ENCODE assay signal across 18 cellular contexts in the genomic region with DNA sequence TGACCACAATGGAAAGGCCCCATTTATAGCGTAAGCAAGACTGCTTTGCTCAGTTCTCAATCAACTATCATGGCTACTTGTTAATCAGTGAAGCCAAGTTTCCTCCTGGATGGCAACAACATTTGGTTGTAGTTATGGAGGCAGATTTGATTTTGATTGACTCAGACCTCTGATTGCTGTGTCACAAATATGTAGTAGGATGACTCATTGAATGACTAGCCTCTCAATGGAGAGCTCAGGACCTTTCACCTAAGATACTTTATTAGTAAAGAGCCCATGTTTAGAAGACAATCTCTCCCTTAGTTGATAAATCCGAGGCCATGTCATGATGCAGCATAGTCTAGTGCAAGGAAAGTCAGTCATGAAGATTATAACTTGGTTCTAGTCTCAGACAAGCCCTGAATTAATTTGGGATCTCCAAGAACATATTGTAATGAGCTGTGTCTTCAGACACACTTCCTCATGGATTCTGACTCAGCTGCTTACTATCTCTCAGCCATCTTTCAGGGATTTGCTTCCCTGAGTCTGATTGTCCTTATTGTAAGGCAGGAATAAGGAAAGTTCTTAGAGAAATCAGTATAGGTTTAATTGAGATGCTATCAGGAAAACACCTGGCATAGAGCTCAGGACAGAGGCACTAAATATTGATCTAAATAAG.
A peak's percentile ranks its signal among the peaks of the same experiment; 100 is the strongest.
DNase-seq lines count a peak whose midpoint lies in the region; ATAC-seq and TF ChIP-seq lines count a peak whose summit lies in the region.
"Had no signal": no experiment of that assay in that cellular context is flagged by ENCODE, and none has a peak within 500 bp of the region (broad histone marks: within the 10 kb centered on the region; RNA-seq: fewer than 3 reads in every experiment).

No MANE protein-coding gene starts in this region.

- no peak overlapping the region for H3K4me3 ChIP-seq in RWPE2 (ENCODE audit: severe bottlenecking)
- H3K4me3 ChIP-seq: BLaER1 treated with 17β-estradiol and CSF1 and Interleukin-3, amounts not matched to agents 10 nM and 100 nM had no signal

- TF ChIP-seq CTCF in RWPE2 (IDR thresholded peaks at IDR 0.05; ENCODE audit: poor library complexity, severe bottlenecking) (no peak), foreskin keratinocyte (conservative IDR thresholded peaks at IDR 0.05) (no peak)

- H3K4me3 Mint-ChIP-seq in activated CD4-positive, alpha-beta memory T cell treated with anti-CD3 and anti-CD28 coated beads, Interleukin-2, amount 10 ng/mL, durations not matched to agents 7 days and 5 days, result no peak overlapping the region
- H3K4me3 Mint-ChIP-seq in T-helper 17 cell, result no peak overlapping the region
- H3K4me3 Mint-ChIP-seq: H9 had no signal

- ATAC-seq in RWPE2 (ENCODE audit: low read depth) (peak; percentile 31; the same call in 2 of the 3 replicates), foreskin keratinocyte (peak; percentile 98), GM19023 (IDR thresholded peaks at IDR 0.05; ENCODE audit: unreplicated experiment) (no peak), T-helper 17 cell (no peak)

- H3K9me3 ChIP-seq in RWPE2 (ENCODE audit: severe bottlenecking) (no peaks in the 10 kb centered on the region), T-helper 17 cell (ENCODE audit: control insufficient read depth, low read length, poor library complexity, severe bottlenecking) (peaks cover 2% of the 10 kb centered on the region)
- H3K9me3 ChIP-seq: BLaER1 treated with 17β-estradiol and CSF1 and Interleukin-3, amounts not matched to agents 10 nM and 100 nM had no signal

- H3K27me3 Mint-ChIP-seq in activated CD4-positive, alpha-beta memory T cell treated with anti-CD3 and anti-CD28 coated beads, Interleukin-2, amount 10 ng/mL, durations not matched to agents 7 days and 5 days, result no peaks in the 10 kb centered on the region
- H3K27me3 Mint-ChIP-seq in T-helper 17 cell, result no peaks in the 10 kb centered on the region

- H3K27ac ChIP-seq in RWPE2 (ENCODE audit: poor library complexity, severe bottlenecking) (no peak overlapping the region), foreskin keratinocyte (no peak overlapping the region)
- H3K27ac ChIP-seq: BLaER1 treated with 17β-estradiol and CSF1 and Interleukin-3, amounts not matched to agents 10 nM and 100 nM had no signal

- H3K4me1 ChIP-seq in RWPE2 (ENCODE audit: insufficient read depth, poor library complexity, severe bottlenecking) (no peaks in the 10 kb centered on the region), foreskin keratinocyte (no peaks in the 10 kb centered on the region)
- H3K4me1 ChIP-seq: BLaER1 treated with 17β-estradiol and CSF1 and Interleukin-3, amounts not matched to agents 10 nM and 100 nM had no signal

- peaks cover 12% of the 10 kb centered on the region for H3K9me3 Mint-ChIP-seq in activated CD4-positive, alpha-beta memory T cell treated with anti-CD3 and anti-CD28 coated beads, Interleukin-2, amount 10 ng/mL, durations not matched to agents 7 days and 5 days

- H3K27ac Mint-ChIP-seq in activated CD4-positive, alpha-beta memory T cell treated with anti-CD3 and anti-CD28 coated beads, Interleukin-2, amount 10 ng/mL, durations not matched to agents 7 days and 5 days, result no peak overlapping the region
- H3K27ac Mint-ChIP-seq in T-helper 17 cell, result no peak overlapping the region
- H3K27ac Mint-ChIP-seq: H9 had no signal

- no peaks in the 10 kb centered on the region for H3K36me3 ChIP-seq in RWPE2 (ENCODE audit: low read depth)
- H3K36me3 ChIP-seq: BLaER1 treated with 17β-estradiol and CSF1 and Interleukin-3, amounts not matched to agents 10 nM and 100 nM had no signal

- H3K27me3 ChIP-seq in RWPE2 (ENCODE audit: insufficient read depth, poor library complexity, severe bottlenecking) (peaks cover 19% of the 10 kb centered on the region), foreskin keratinocyte (no peaks in the 10 kb centered on the region)
- H3K27me3 ChIP-seq: BLaER1 treated with 17β-estradiol and CSF1 and Interleukin-3, amounts not matched to agents 10 nM and 100 nM had no signal

- POLR2A ChIA-PET in activated CD4-positive, alpha-beta memory T cell treated with anti-CD3 and anti-CD28 coated beads, Interleukin-2, amount 10 ng/mL, durations not matched to agents 7 days and 5 days (lab: Charles Lee), result no interaction called here

- CTCF ChIA-PET in activated CD4-positive, alpha-beta memory T cell treated with anti-CD3 and anti-CD28 coated beads, Interleukin-2, amount 10 ng/mL, durations not matched to agents 7 days and 5 days (lab: Charles Lee), result no interaction called here

- DNase-seq in Caki2 (ENCODE audit: low read depth) (peak; percentile 17), HT-29 (ENCODE audit: low spot score) (peak; percentile 36), RWPE2 (ENCODE audit: low spot score) (no peak), foreskin keratinocyte (peak; percentile 26 to 72), hepatic stellate cell (ENCODE audit: low spot score) (no peak), T-helper 17 cell (no peak)
- no peak for DNase-seq in activated CD4-positive, alpha-beta memory T cell treated with anti-CD3 and anti-CD28 coated beads, Interleukin-2, amount 10 ng/mL, durations not matched to agents 7 days and 5 days
- DNase-seq: 8988T, DMS 273 treated with DMSO at 0.1 percent for 48 hours, H9, KBM-7, NCI-H1092, NCI-H1694 treated with DMSO at 0.1 percent for 48 hours, NCI-H446, NCI-H748 treated with DMSO at 0.1 percent for 48 hours, SW 1271 had no signal

- in situ Hi-C loops in Caki2 (cut with HindIII; ENCODE audit: low pct_unique_long_range_greater_than_20kb, low sequenced_read_pairs), result no loop called here

- H3K4me1 Mint-ChIP-seq in activated CD4-positive, alpha-beta memory T cell treated with anti-CD3 and anti-CD28 coated beads, Interleukin-2, amount 10 ng/mL, durations not matched to agents 7 days and 5 days, result no peaks in the 10 kb centered on the region
- no peaks in the 10 kb centered on the region for H3K4me1 Mint-ChIP-seq in T-helper 17 cell
- H3K4me1 Mint-ChIP-seq: H9 had no signal

- no peaks in the 10 kb centered on the region for H3K36me3 Mint-ChIP-seq in activated CD4-positive, alpha-beta memory T cell treated with anti-CD3 and anti-CD28 coated beads, Interleukin-2, amount 10 ng/mL, durations not matched to agents 7 days and 5 days (ENCODE audit: low read depth)
- H3K36me3 Mint-ChIP-seq in T-helper 17 cell (ENCODE audit: low read depth), result no peaks in the 10 kb centered on the region

Comparison
In these comparisons a context has a peak if more than half of its experiments do, and no peak if none do; other contexts are left out.
1. DNase-seq: peak in Caki2 (single experiment), HT-29 (single experiment) and foreskin keratinocyte (2 of 2); none in RWPE2 (single experiment), activated CD4-positive, alpha-beta memory T cell treated with anti-CD3 and anti-CD28 coated beads, Interleukin-2, amount 10 ng/mL, durations not matched to agents 7 days and 5 days (single experiment), hepatic stellate cell (single experiment) and T-helper 17 cell (0 of 3).
2. ATAC-seq: peak in RWPE2 (single experiment) and foreskin keratinocyte (single experiment); none in GM19023 (single experiment) and T-helper 17 cell (single experiment).